ENCODE assay signal across 27 cellular contexts in genomic region chr3:101689291-101689690, GRCh38. TPM values are rescaled to one million over a fixed set of nuclear protein-coding genes. Genes with fewer than 3 reads are reported as not detected.
DNase-seq lines count a peak whose midpoint lies in the region; ATAC-seq and TF ChIP-seq lines count a peak whose summit lies in the region.
"Had no signal": no experiment of that assay in that cellular context is flagged by ENCODE, and none has a peak within 500 bp of the region (broad histone marks: within the 10 kb centered on the region; RNA-seq: fewer than 3 reads in every experiment).

No MANE protein-coding gene starts in this region.

- POLR2A ChIA-PET in CD4-positive, alpha-beta T cell (lab: Charles Lee), result interaction anchor here (0.7 kb wide), 1 partner anchor 487 kb away, joined by 4 read pairs; no protein-coding TSS in a partner anchor
- POLR2A ChIA-PET in Caco-2 (lab: Charles Lee), result no interaction called here

- H3K9me3 ChIP-seq in CD4-positive, alpha-beta T cell (ENCODE audit: control insufficient read depth, low read length), result no peaks in the 10 kb centered on the region
- H3K9me3 ChIP-seq in osteoblast (ENCODE audit: low read depth, low read length), result no peaks in the 10 kb centered on the region
- H3K9me3 ChIP-seq in Caco-2, result no peaks in the 10 kb centered on the region
- H3K9me3 ChIP-seq: heart right ventricle, prostate gland, SJSA1 had no signal

- H3K27me3 Mint-ChIP-seq in CD14-positive monocyte (ENCODE audit: low read depth in 3 of 3) (peaks cover 0 to 2% (median 0%) of the 10 kb centered on the region in 3 donors), Caco-2 (ENCODE audit: insufficient read depth, unreplicated experiment) (no peaks in the 10 kb centered on the region)
- no peaks in the 10 kb centered on the region for H3K27me3 Mint-ChIP-seq in CD4-positive, alpha-beta T cell
- no peaks in the 10 kb centered on the region for H3K27me3 Mint-ChIP-seq in dendritic cell treated with granulocyte-macrophage colony-stimulating factor and Interleukin-4, amounts not matched to agents 40 ng/mL and 50 ng/mL, for 4 days
- H3K27me3 Mint-ChIP-seq: CD8-positive, alpha-beta memory T cell; effector memory CD8-positive, alpha-beta T cell; T-cell had no signal

- no peak for ATAC-seq in CD4-positive, alpha-beta T cell (ENCODE audit: poor library complexity)
- ATAC-seq: effector memory CD8-positive, alpha-beta T cell; heart right ventricle; T-cell had no signal

- TF ChIP-seq CTCF in CD14-positive monocyte (IDR thresholded peaks at IDR 0.05), result no peak
- TF ChIP-seq CTCF in CD4-positive, alpha-beta T cell (IDR thresholded peaks at IDR 0.05), result no peak
- no peak for TF ChIP-seq CTCF in osteoblast (IDR thresholded peaks at IDR 0.05; ENCODE audit: extremely low read depth, low read depth, low read length)
- no peak for TF ChIP-seq CTCF in GM20000 (IDR thresholded peaks at IDR 0.05; ENCODE audit: extremely low read depth, missing control alignments)
- no peak for TF ChIP-seq CTCF in Caco-2 (IDR thresholded peaks at IDR 0.05; ENCODE audit: insufficient read depth in 1 of 2, low read depth in 1 of 2, low read length in 1 of 2, severe bottlenecking in 1 of 2, unreplicated experiment in 1 of 2)

- peak overlapping the region; percentile 7 for H2AFZ ChIP-seq in osteoblast (ENCODE audit: low read length)

- no peak overlapping the region for H3K4me2 ChIP-seq in osteoblast (ENCODE audit: insufficient read depth, low read length)

- H3K36me3 ChIP-seq in osteoblast (ENCODE audit: insufficient read depth, low read length), result peaks cover 11% of the 10 kb centered on the region
- no peaks in the 10 kb centered on the region for H3K36me3 ChIP-seq in Caco-2 (ENCODE audit: control insufficient read depth, insufficient read depth, low read length)
- H3K36me3 ChIP-seq: prostate gland had no signal

- intact Hi-C loops in CD14-positive monocyte (cut with micrococcal nuclease) (loop anchor here (5.0 kb wide), 2 partner anchors 33 to 117 kb away; partner anchors contain the start of genes PCNP (in 2 of the 2) and CEP97 (in 1 of the 2)), Caco-2 (cut with micrococcal nuclease; ENCODE audit: unreplicated experiment) (loop anchor here (5.0 kb wide), 1 partner anchor 158 kb away; the partner anchor contains the start of gene NFKBIZ)
- intact Hi-C loops in CD4-positive, alpha-beta T cell (cut with DNase I, micrococcal nuclease), result loop anchor here (5.0 to 10.0 kb wide), 6 partner anchors 33 to 1424 kb away; partner anchors contain the start of genes CEP97 (in 1 of the 2), NFKBIZ (in 1 of the 2) and TBC1D23 (in 1 of the 2)
- intact Hi-C loops in dendritic cell treated with granulocyte-macrophage colony-stimulating factor and Interleukin-4, amounts not matched to agents 40 ng/mL and 50 ng/mL, for 4 days (cut with micrococcal nuclease), result no loop called here

- DNase-seq in CD14-positive monocyte (ENCODE audit: low spot score), result no peak
- DNase-seq in CD4-positive, alpha-beta T cell, result no peak
- no peak for DNase-seq in osteoblast (ENCODE audit: insufficient read length, low spot score, missing footprints)
- DNase-seq in GM20000 (ENCODE audit: low spot score), result no peak
- DNase-seq in Caco-2, result no peak
- no peak for DNase-seq in HuH-7.5 (ENCODE audit: low spot score)
- DNase-seq: activated CD4-positive, CD25-positive, alpha-beta regulatory T cell; activated gamma-delta T cell; activated T-cell treated with anti-CD3 and anti-CD28 coated beads for 4 hours; amniotic stem cell; brain microvascular endothelial cell; CD8-positive, alpha-beta memory T cell; DMS153; effector memory CD8-positive, alpha-beta T cell; erythroblast; foreskin fibroblast; GOT3; heart right ventricle; HFFc6; NCI-H1694; RPMI8226; stimulated activated CD4-positive, alpha-beta T cell treated with anti-CD3 and anti-CD28 coated beads, Interleukin-1b, Interleukin-23, amount 100 ng/mL, for 48 hours; T-cell had no signal

- H3K27me3 ChIP-seq in CD4-positive, alpha-beta T cell (ENCODE audit: control insufficient read depth, insufficient read depth, low read length), result no peaks in the 10 kb centered on the region
- H3K27me3 ChIP-seq in osteoblast (ENCODE audit: insufficient read depth, low read length) (no peaks in the 10 kb centered on the region), Caco-2 (replicated peaks; ENCODE audit: control insufficient read depth, insufficient read depth, low read length) (no peaks in the 10 kb centered on the region)
- H3K27me3 ChIP-seq: brain microvascular endothelial cell, heart right ventricle, SJSA1 had no signal

- H4K20me1 ChIP-seq in osteoblast (ENCODE audit: insufficient read depth, low read length), result peaks cover 19% of the 10 kb centered on the region

- no peak overlapping the region for H3K27ac ChIP-seq in CD4-positive, alpha-beta T cell (ENCODE audit: low read depth, low read length)
- no peak overlapping the region for H3K27ac ChIP-seq in osteoblast (ENCODE audit: low read depth, low read length)
- H3K27ac ChIP-seq: brain microvascular endothelial cell, prostate gland, SJSA1, skin epidermis had no signal

- peaks cover 0 to 5% (median 0%) of the 10 kb centered on the region in 7 donors for H3K9me3 Mint-ChIP-seq in CD14-positive monocyte
- no peaks in the 10 kb centered on the region for H3K9me3 Mint-ChIP-seq in CD4-positive, alpha-beta T cell
- H3K9me3 Mint-ChIP-seq in dendritic cell treated with granulocyte-macrophage colony-stimulating factor and Interleukin-4, amounts not matched to agents 40 ng/mL and 50 ng/mL, for 4 days, result no peaks in the 10 kb centered on the region
- H3K9me3 Mint-ChIP-seq in Caco-2 (ENCODE audit: unreplicated experiment), result no peaks in the 10 kb centered on the region
- H3K9me3 Mint-ChIP-seq: CD8-positive, alpha-beta memory T cell; effector memory CD8-positive, alpha-beta T cell; HFFc6; T-cell had no signal

- H3K4me3 Mint-ChIP-seq in CD14-positive monocyte (no peak overlapping the region), Caco-2 (ENCODE audit: unreplicated experiment) (no peak overlapping the region)
- peak overlapping the region; percentile 69 for H3K4me3 Mint-ChIP-seq in CD4-positive, alpha-beta T cell
- H3K4me3 Mint-ChIP-seq in dendritic cell treated with granulocyte-macrophage colony-stimulating factor and Interleukin-4, amounts not matched to agents 40 ng/mL and 50 ng/mL, for 4 days, result no peak overlapping the region
- H3K4me3 Mint-ChIP-seq: effector memory CD8-positive, alpha-beta T cell; HFFc6 had no signal

- H3K4me1 ChIP-seq in osteoblast (ENCODE audit: insufficient read depth, low read length), result peaks cover 16% of the 10 kb centered on the region
- H3K4me1 ChIP-seq in Caco-2, result peaks cover 13% of the 10 kb centered on the region; the same call in 1 of the 2 replicates

- H3K36me3 Mint-ChIP-seq in CD14-positive monocyte (peaks cover 10 to 13% of the 10 kb centered on the region in 2 donors), Caco-2 (ENCODE audit: insufficient read depth, unreplicated experiment) (peaks cover 33% of the 10 kb centered on the region)
- peaks cover 29% of the 10 kb centered on the region for H3K36me3 Mint-ChIP-seq in CD4-positive, alpha-beta T cell (ENCODE audit: low read depth)
- peaks cover 27% of the 10 kb centered on the region for H3K36me3 Mint-ChIP-seq in dendritic cell treated with granulocyte-macrophage colony-stimulating factor and Interleukin-4, amounts not matched to agents 40 ng/mL and 50 ng/mL, for 4 days (ENCODE audit: low read depth)

- CTCF ChIA-PET in CD4-positive, alpha-beta T cell (lab: Charles Lee), result no interaction called here
- CTCF ChIA-PET in Caco-2 (lab: Charles Lee), result no interaction called here

- H3K4me1 Mint-ChIP-seq in CD14-positive monocyte, result peaks cover 49% of the 10 kb centered on the region
- H3K4me1 Mint-ChIP-seq in CD4-positive, alpha-beta T cell (ENCODE audit: low read depth), result peaks cover 36% of the 10 kb centered on the region
- H3K4me1 Mint-ChIP-seq in dendritic cell treated with granulocyte-macrophage colony-stimulating factor and Interleukin-4, amounts not matched to agents 40 ng/mL and 50 ng/mL, for 4 days (ENCODE audit: low read depth), result peaks cover 38% of the 10 kb centered on the region
- peaks cover 28% of the 10 kb centered on the region for H3K4me1 Mint-ChIP-seq in Caco-2 (ENCODE audit: low read depth, unreplicated experiment)

- H3K27ac Mint-ChIP-seq in CD14-positive monocyte (peak overlapping the region; percentile 69 to 86 (median 73)), Caco-2 (ENCODE audit: unreplicated experiment) (no peak overlapping the region)
- H3K27ac Mint-ChIP-seq in CD4-positive, alpha-beta T cell, result peak overlapping the region; percentile 50
- H3K27ac Mint-ChIP-seq in dendritic cell treated with granulocyte-macrophage colony-stimulating factor and Interleukin-4, amounts not matched to agents 40 ng/mL and 50 ng/mL, for 4 days, result peak overlapping the region; percentile 65
- H3K27ac Mint-ChIP-seq: HFFc6 had no signal

- H3K79me2 ChIP-seq in osteoblast (ENCODE audit: insufficient read depth, low read length), result peaks cover 22% of the 10 kb centered on the region

- H3K4me3 ChIP-seq in osteoblast (ENCODE audit: insufficient read depth, low read length) (no peak overlapping the region), Caco-2 (ENCODE audit: low read depth, low read length) (no peak overlapping the region)
- H3K4me3 ChIP-seq: heart right ventricle, prostate gland, SJSA1, skin epidermis had no signal

- BruUV-seq in Caco-2 (replicated peaks; lab: Mats Ljungman, UMichigan), result no TSS peak

RNA-seq across cellular contexts. Expression of gene RPL24, which starts 2.8 kb away (rescaled TPM):
- polyA plus RNA-seq in CD14-positive monocyte, result 100 to 1,000 TPM; 445 to 586 TPM
- total RNA-seq in CD4-positive, alpha-beta T cell, result 1,000 to 10,000 TPM; 1,722 to 1,769 TPM
- total RNA-seq in osteoblast, result 1,105 and 1,475 TPM in 2 replicates
- 958 and 971 TPM in 2 replicates for total RNA-seq in Caco-2 (2022)

RNA-seq across cellular contexts. Expression of gene ZBTB11, which starts 12.4 kb away (rescaled TPM):
- 1 to 10 TPM; 5.1 to 6.8 TPM for polyA plus RNA-seq in CD14-positive monocyte
- total RNA-seq in CD4-positive, alpha-beta T cell, result 10 to 100 TPM; 73.5 to 76.6 TPM
- total RNA-seq in osteoblast (22.8 and 23.3 TPM in 2 replicates), Caco-2 (2022) (16.4 and 18.0 TPM in 2 replicates)

RNA-seq across cellular contexts. Expression of gene CEP97, which starts 35.1 kb away (rescaled TPM):
- polyA plus RNA-seq in CD14-positive monocyte, result 1 to 10 TPM in 1 of 2 donors, under 1 TPM in 1; 0.79 to 1.7 TPM
- 1 to 10 TPM; 6.3 to 6.6 TPM for total RNA-seq in CD4-positive, alpha-beta T cell
- total RNA-seq in osteoblast (10.6 and 10.9 TPM in 2 replicates), Caco-2 (2022) (4.3 and 4.5 TPM in 2 replicates)
